Comparison of ENCODE assay signal across 8 cellular contexts in the genomic region with DNA sequence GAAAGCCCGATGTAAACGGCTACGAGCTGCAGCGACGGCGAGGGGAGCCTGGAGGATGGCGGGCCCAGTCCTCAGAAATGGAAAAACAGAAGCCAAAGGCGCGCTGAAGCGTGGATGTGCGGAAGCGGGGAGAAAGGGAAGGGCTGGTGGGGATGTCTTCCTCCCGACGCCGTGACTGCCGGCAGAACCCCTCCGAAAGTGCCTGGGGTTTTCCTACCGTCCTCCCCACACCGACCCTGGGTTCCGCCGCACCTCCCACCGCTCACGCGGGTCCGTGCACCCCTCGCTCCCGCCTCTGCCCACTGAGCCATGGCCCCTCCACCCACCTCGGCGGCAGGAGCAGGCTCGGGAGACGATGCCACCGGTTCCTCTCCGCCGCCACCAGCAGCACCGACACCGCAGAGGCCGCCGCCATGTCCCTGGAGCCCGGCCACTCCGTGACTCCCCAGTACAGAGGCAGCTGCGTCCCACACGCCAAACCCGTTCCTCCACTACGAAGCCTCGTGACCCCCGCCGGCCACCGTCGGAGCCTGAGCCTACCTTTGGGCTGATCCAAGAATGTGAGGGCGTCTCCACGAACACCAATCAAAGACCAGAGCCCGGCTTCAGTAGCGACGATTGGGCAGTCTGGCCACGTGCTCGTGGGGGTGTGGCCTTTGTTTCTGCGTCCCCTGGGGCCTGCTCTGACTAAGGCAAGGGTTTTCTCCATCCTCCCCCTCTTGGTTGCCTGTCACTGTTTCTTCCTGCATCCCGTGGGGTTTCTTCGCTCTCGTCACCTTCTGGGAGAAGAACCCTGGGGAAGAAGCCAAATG. TPM values are rescaled to one million over a fixed set of nuclear protein-coding genes. Genes with fewer than 3 reads are reported as not detected.
DNase-seq lines count a peak whose midpoint lies in the region; TF ChIP-seq lines count a peak whose summit lies in the region.

A gene (minus strand): TSS at position 471 of the 812 bp plus-strand sequence. CDS start 56 bp downstream, at position 415.

- H3K4me2 ChIP-seq in neural cell (ENCODE audit: low read length) = peak within 1 kb of the TSS; percentile 88

- H3K36me3 ChIP-seq in H7 (replicated peaks; ENCODE audit: control insufficient read depth, insufficient read depth, low read length) (no peaks in the 10 kb centered on the region), neural cell (ENCODE audit: insufficient read depth, low read length) (no peaks in the 10 kb centered on the region), stomach (peaks cover 0 to 3% (median 0%) of the 10 kb centered on the region in 4 donors)

- H3K9ac ChIP-seq in neural cell (ENCODE audit: low read length) = peak within 1 kb of the TSS; percentile 80

- H3K27me3 ChIP-seq in H7 (ENCODE audit: control insufficient read depth, insufficient read depth, low read length) (no peaks in the 10 kb centered on the region), neural cell (ENCODE audit: insufficient read depth, low read depth, low read length) (no peaks in the 10 kb centered on the region), stomach (no peaks in the 10 kb centered on the region)

- H3K4me3 ChIP-seq in H7 (ENCODE audit: insufficient read depth, low read depth, low read length) (peak within 1 kb of the TSS; percentile 97), fibroblast of villous mesenchyme (ENCODE audit: low read depth, low read length) (peak within 1 kb of the TSS; percentile 84), neural cell (ENCODE audit: low read length) (peak within 1 kb of the TSS; percentile 74), stomach (peak within 1 kb of the TSS; percentile 74 to 97 (median 82))

- peak in 2 of 4 donors; percentile 13 to 67 for TF ChIP-seq POLR2A in stomach (IDR thresholded peaks at IDR 0.05)

- H2AFZ ChIP-seq in neural cell (ENCODE audit: low read depth, low read length) = peak within 1 kb of the TSS; percentile 59

- peaks cover 12% of the 10 kb centered on the region for H3K79me2 ChIP-seq in neural cell (replicated peaks; ENCODE audit: insufficient read depth, low read length)

- TF ChIP-seq RAD21 in neural cell (conservative IDR thresholded peaks at IDR 0.05) = no peak

- H3K9me3 ChIP-seq in neural cell (ENCODE audit: low read length) (no peaks in the 10 kb centered on the region), stomach (no peaks in the 10 kb centered on the region)

- H3F3A ChIP-seq in neural cell (ENCODE audit: insufficient read depth, low read length, poor library complexity, severe bottlenecking) = peaks cover 3% of the 10 kb centered on the region

- DNase-seq in ELF-1 (ENCODE audit: low read depth, low spot score) (peak; percentile 100), H7 (peak; percentile 97), M059J (ENCODE audit: low read depth) (peak; percentile 100), SIG-M5 treated with dmso at 0.1 percent for 504 hours (lab: John Stamatoyannopoulos, UW; ENCODE audit: unreplicated experiment) (peak; percentile 99), activated gamma-delta T cell treated with Interleukin-2 at 50 U/mL for 16 hours (peak; percentile 97), fibroblast of villous mesenchyme (ENCODE audit: low read depth) (peak; percentile 97), stomach (peak; percentile 98)

- WGBS in stomach, 5 donors = 0 to 1% (median 0%) methylated on average over 35 to 60 of the region's 60 CpGs

- TF ChIP-seq EP300 in neural cell (conservative IDR thresholded peaks at IDR 0.05; ENCODE audit: poor library complexity, severe bottlenecking) = peak; percentile 67
- TF ChIP-seq EP300 in stomach (IDR thresholded peaks at IDR 0.05) = peak; percentile 28

- H3K9me2 ChIP-seq in neural cell (ENCODE audit: insufficient read depth, low read length) = no peaks in the 10 kb centered on the region

- TF ChIP-seq CTCF in fibroblast of villous mesenchyme (IDR thresholded peaks at IDR 0.05; ENCODE audit: insufficient read depth, low read depth, low read length) = no peak
- TF ChIP-seq CTCF in neural cell (IDR thresholded peaks at IDR 0.05; ENCODE audit: poor library complexity, severe bottlenecking) = no peak
- no peak for TF ChIP-seq CTCF in stomach (IDR thresholded peaks at IDR 0.05)

- H3K27ac ChIP-seq in neural cell (ENCODE audit: low read length) (peak within 1 kb of the TSS; percentile 87), stomach (peak within 1 kb of the TSS; percentile 89 to 93 (median 92))

- H4K20me1 ChIP-seq in neural cell (ENCODE audit: insufficient read depth) = no peaks in the 10 kb centered on the region

- intact Hi-C loops in stomach (cut with DNase I; ENCODE audit: low total_unique reads) = no loop called here

- H3K4me1 ChIP-seq in stomach = peaks cover 10 to 48% (median 32%) of the 10 kb centered on the region in 4 donors

TF ChIP-seq in neural cell, 6 proteins besides CTCF, POLR2A, EP300 and RAD21:
- TF ChIP-seq, protein P1, sequence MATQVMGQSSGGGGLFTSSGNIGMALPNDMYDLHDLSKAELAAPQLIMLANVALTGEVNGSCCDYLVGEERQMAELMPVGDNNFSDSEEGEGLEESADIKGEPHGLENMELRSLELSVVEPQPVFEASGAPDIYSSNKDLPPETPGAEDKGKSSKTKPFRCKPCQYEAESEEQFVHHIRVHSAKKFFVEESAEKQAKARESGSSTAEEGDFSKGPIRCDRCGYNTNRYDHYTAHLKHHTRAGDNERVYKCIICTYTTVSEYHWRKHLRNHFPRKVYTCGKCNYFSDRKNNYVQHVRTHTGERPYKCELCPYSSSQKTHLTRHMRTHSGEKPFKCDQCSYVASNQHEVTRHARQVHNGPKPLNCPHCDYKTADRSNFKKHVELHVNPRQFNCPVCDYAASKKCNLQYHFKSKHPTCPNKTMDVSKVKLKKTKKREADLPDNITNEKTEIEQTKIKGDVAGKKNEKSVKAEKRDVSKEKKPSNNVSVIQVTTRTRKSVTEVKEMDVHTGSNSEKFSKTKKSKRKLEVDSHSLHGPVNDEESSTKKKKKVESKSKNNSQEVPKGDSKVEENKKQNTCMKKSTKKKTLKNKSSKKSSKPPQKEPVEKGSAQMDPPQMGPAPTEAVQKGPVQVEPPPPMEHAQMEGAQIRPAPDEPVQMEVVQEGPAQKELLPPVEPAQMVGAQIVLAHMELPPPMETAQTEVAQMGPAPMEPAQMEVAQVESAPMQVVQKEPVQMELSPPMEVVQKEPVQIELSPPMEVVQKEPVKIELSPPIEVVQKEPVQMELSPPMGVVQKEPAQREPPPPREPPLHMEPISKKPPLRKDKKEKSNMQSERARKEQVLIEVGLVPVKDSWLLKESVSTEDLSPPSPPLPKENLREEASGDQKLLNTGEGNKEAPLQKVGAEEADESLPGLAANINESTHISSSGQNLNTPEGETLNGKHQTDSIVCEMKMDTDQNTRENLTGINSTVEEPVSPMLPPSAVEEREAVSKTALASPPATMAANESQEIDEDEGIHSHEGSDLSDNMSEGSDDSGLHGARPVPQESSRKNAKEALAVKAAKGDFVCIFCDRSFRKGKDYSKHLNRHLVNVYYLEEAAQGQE (IDR thresholded peaks at IDR 0.05; ENCODE audit: borderline replicate concordance) = peak; percentile 62
- TF ChIP-seq MXI1 (conservative IDR thresholded peaks at IDR 0.05; ENCODE audit: poor library complexity, severe bottlenecking) = peak; percentile 95
- peak; percentile 94 for TF ChIP-seq POLR2AphosphoS5 (IDR thresholded peaks at IDR 0.05)
- peak; percentile 65 for TF ChIP-seq TAF1 (IDR thresholded peaks at IDR 0.05; ENCODE audit: low read depth)
- no peak for TF ChIP-seq EZH2 (IDR thresholded peaks at IDR 0.05; ENCODE audit: borderline replicate concordance, insufficient read depth, low read length, poor library complexity, severe bottlenecking)

RNA-seq across cellular contexts. Expression of the gene that starts here (rescaled TPM):
- 20.5 and 25.2 TPM in 2 replicates for total RNA-seq in H7 (2014; rRNA removed; shearing (Covaris generic))
- total RNA-seq in M059J (2014; rRNA removed; shearing (Covaris generic)) = 14.1 and 19.7 TPM in 2 replicates
- total RNA-seq in fibroblast of villous mesenchyme (11.6 and 14.7 TPM in 2 replicates), stomach (10 to 100 TPM; 16.5 to 83.9 (median 49.8) TPM)
- polyA plus RNA-seq in neural cell (29.6 and 32.9 TPM in 2 replicates), stomach (10 to 100 TPM; 28.8 to 44.4 (median 40.8) TPM)
- polyA minus RNA-seq in neural cell = 37.3 and 39.8 TPM in 2 replicates

Comparison
In these comparisons a context has a peak if more than half of its experiments do, and no peak if none do; other contexts are left out.
1. Peak in every context shown above with its lines: DNase-seq, H3K4me3 ChIP-seq and H3K27ac ChIP-seq.